ENCODE assay signal across 24 cellular contexts in genomic region chr21:31552826-31553225, GRCh38.
"Had no signal": no experiment of that assay in that cellular context is flagged by ENCODE, and none has a peak within 500 bp of the region (broad histone marks: within the 10 kb centered on the region; RNA-seq: fewer than 3 reads in every experiment).

No MANE protein-coding gene starts in this region.

- ATAC-seq: activated CD4-positive, CD25-positive, alpha-beta regulatory T cell treated with anti-CD3 and anti-CD28 coated beads, Interleukin-2, amount 50 U/mL, for 24 hours; activated naive CD4-positive, alpha-beta T cell treated with anti-CD3 and anti-CD28 coated beads, Interleukin-2, amount 50 U/mL, for 72 hours; body of pancreas; left ventricle myocardium superior; naive thymus-derived CD8-positive, alpha-beta T cell; stimulated activated naive CD8-positive, alpha-beta T cell treated with anti-CD3 and anti-CD28 coated beads, Interleukin-15, Interleukin-2, amounts not matched to agents 100 U/mL and 50 U/mL, for 24 hours; T-cell had no signal

- FAIRE-seq: keratinocyte had no signal

- H3K27ac Mint-ChIP-seq: activated naive CD4-positive, alpha-beta T cell treated with anti-CD3 and anti-CD28 coated beads, Interleukin-2, amount 50 U/mL, for 72 hours; activated T-helper 2 cell treated with anti-CD3 and anti-CD28 coated beads, Interferon-gamma antibody, Interleukin-2, Interleukin-4, amounts not matched to agents 10 μg/mL and 5 μg/mL and 100 μg/mL, durations not matched to agents 14 hours and 24 hours and 36 hours; memory B cell; naive thymus-derived CD8-positive, alpha-beta T cell; T-cell had no signal

- H3K4me3 ChIP-seq: body of pancreas, coronary artery, esophagus muscularis mucosa, skin epidermis, transverse colon had no signal

- DNase-seq: activated T-cell treated with anti-CD3 and anti-CD28 coated beads for 4 hours; amygdala; body of pancreas; hippocampal formation; left ventricle myocardium superior; naive thymus-derived CD8-positive, alpha-beta T cell; nucleus accumbens; posterior cingulate gyrus; stimulated activated CD4-positive, alpha-beta T cell treated with anti-CD3 and anti-CD28 coated beads, Interleukin-15, amount 100 ng/mL, for 24 hours; stimulated activated CD4-positive, alpha-beta T cell treated with anti-CD3 and anti-CD28 coated beads, Interleukin-4, amount 100 ng/mL, for 24 hours; stimulated activated CD8-positive, alpha-beta memory T cell treated with anti-CD3 and anti-CD28 coated beads, Interleukin-4, amount 100 ng/mL, for 48 hours; stimulated activated naive CD8-positive, alpha-beta T cell treated with anti-CD3 and anti-CD28 coated beads, Interleukin-15, Interleukin-2, amounts not matched to agents 100 U/mL and 50 U/mL, for 24 hours; T-cell; T-helper 9 cell; transverse colon had no signal

- H3K36me3 Mint-ChIP-seq: memory B cell; naive thymus-derived CD8-positive, alpha-beta T cell; T-cell had no signal

- H3K36me3 ChIP-seq: esophagus muscularis mucosa, transverse colon had no signal

- H3K9me3 ChIP-seq: body of pancreas, esophagus muscularis mucosa, transverse colon had no signal

- H3K4me3 Mint-ChIP-seq: central memory CD8-positive, alpha-beta T cell; memory B cell; naive thymus-derived CD8-positive, alpha-beta T cell; T-cell had no signal

- H3K4me1 Mint-ChIP-seq: memory B cell had no signal

- H3K27ac ChIP-seq: body of pancreas, coronary artery, esophagus muscularis mucosa, skin epidermis, transverse colon had no signal

- H3K9me3 Mint-ChIP-seq: activated naive CD4-positive, alpha-beta T cell treated with anti-CD3 and anti-CD28 coated beads, Interleukin-2, amount 50 U/mL, for 72 hours; activated T-helper 2 cell treated with anti-CD3 and anti-CD28 coated beads, Interferon-gamma antibody, Interleukin-2, Interleukin-4, amounts not matched to agents 10 μg/mL and 5 μg/mL and 100 μg/mL, durations not matched to agents 14 hours and 24 hours and 36 hours; central memory CD8-positive, alpha-beta T cell; memory B cell; naive thymus-derived CD8-positive, alpha-beta T cell; T-cell had no signal
